Comparison of ENCODE assay signal across 11 cellular contexts in genomic region chr2:20597868-20598183, GRCh38. TPM values are rescaled to one million over a fixed set of nuclear protein-coding genes. Genes with fewer than 3 reads are reported as not detected.
DNase-seq lines count a peak whose midpoint lies in the region; ATAC-seq and TF ChIP-seq lines count a peak whose summit lies in the region.
"Had no signal": no experiment of that assay in that cellular context is flagged by ENCODE, and none has a peak within 500 bp of the region (broad histone marks: within the 10 kb centered on the region; RNA-seq: fewer than 3 reads in every experiment).

No MANE protein-coding gene starts in this region.

- DNase-seq in adrenal gland (peak in 4 of 7 donors; percentile 4 to 50 (median 14)), glutamatergic neuron (peak; percentile 3), thyroid gland (no peak), NCI-H1048 (lab: John Stamatoyannopoulos, UW) (no peak), amniotic stem cell (lab: John Stamatoyannopoulos, UW) (no peak), progenitor cell of endocrine pancreas (ENCODE audit: low spot score, unreplicated experiment) (no peak)
- DNase-seq: activated CD4-positive, alpha-beta T cell treated with anti-CD3 and anti-CD28 coated beads, Interleukin-2, amount 50 U/mL, for 48 hours; activated naive CD4-positive, alpha-beta T cell treated with Interleukin-2 at 50 U/mL for 16 hours; NCI-H2029 had no signal

- WGBS in adrenal gland, 4 donors, result 83 to 98% (median 90%) methylated on average over 6 of the region's 6 CpGs
- 87 to 89% methylated on average over 6 of the region's 6 CpGs for WGBS in thyroid gland, 2 donors

- no peaks in the 10 kb centered on the region for H3K9me3 Mint-ChIP-seq in glutamatergic neuron (ENCODE audit: unreplicated experiment)
- no peaks in the 10 kb centered on the region for H3K9me3 Mint-ChIP-seq in nephron
- H3K9me3 Mint-ChIP-seq in progenitor cell of endocrine pancreas (ENCODE audit: low read depth), result peaks cover 3% of the 10 kb centered on the region

- no peak for ATAC-seq in HG02763 (IDR thresholded peaks at IDR 0.05; ENCODE audit: unreplicated experiment)

- H3K36me3 Mint-ChIP-seq in glutamatergic neuron (ENCODE audit: unreplicated experiment), result no peaks in the 10 kb centered on the region
- no peaks in the 10 kb centered on the region for H3K36me3 Mint-ChIP-seq in nephron (ENCODE audit: low read depth)
- no peaks in the 10 kb centered on the region for H3K36me3 Mint-ChIP-seq in progenitor cell of endocrine pancreas (ENCODE audit: insufficient read depth)

- no peak for TF ChIP-seq CTCF in adrenal gland (IDR thresholded peaks at IDR 0.05)
- no peak for TF ChIP-seq CTCF in glutamatergic neuron (IDR thresholded peaks at IDR 0.05; ENCODE audit: partially characterized antibody, unreplicated experiment)
- no peak for TF ChIP-seq CTCF in nephron (IDR thresholded peaks at IDR 0.05; ENCODE audit: unreplicated experiment in 3 of 3)
- no peak for TF ChIP-seq CTCF in thyroid gland (IDR thresholded peaks at IDR 0.05)
- TF ChIP-seq CTCF in progenitor cell of endocrine pancreas (IDR thresholded peaks at IDR 0.05; ENCODE audit: unreplicated experiment), result no peak

- TF ChIP-seq POLR2A in adrenal gland (IDR thresholded peaks at IDR 0.05), result no peak
- no peak for TF ChIP-seq POLR2A in thyroid gland (IDR thresholded peaks at IDR 0.05)

- H3K27me3 Mint-ChIP-seq in glutamatergic neuron (ENCODE audit: unreplicated experiment) (no peaks in the 10 kb centered on the region), nephron (ENCODE audit: low read depth) (peaks cover 10% of the 10 kb centered on the region), progenitor cell of endocrine pancreas (no peaks in the 10 kb centered on the region)

- H3K4me1 ChIP-seq in adrenal gland (replicated peaks in 1 of 2), result peaks cover 40 to 88% of the 10 kb centered on the region in 2 donors
- H3K4me1 ChIP-seq in thyroid gland, result peaks cover 11 to 73% of the 10 kb centered on the region in 2 donors

- H3K4me3 Mint-ChIP-seq in glutamatergic neuron (ENCODE audit: unreplicated experiment) (peak overlapping the region; percentile 6), nephron (no peak overlapping the region), progenitor cell of endocrine pancreas (ENCODE audit: low read depth) (no peak overlapping the region)

- H3K4me3 ChIP-seq in adrenal gland (no peak overlapping the region), thyroid gland (replicated peaks in 1 of 3) (no peak overlapping the region)

- H3K4me1 Mint-ChIP-seq in glutamatergic neuron (ENCODE audit: low read depth, unreplicated experiment), result peaks cover 25% of the 10 kb centered on the region
- peaks cover 46% of the 10 kb centered on the region for H3K4me1 Mint-ChIP-seq in nephron
- peaks cover 16% of the 10 kb centered on the region for H3K4me1 Mint-ChIP-seq in progenitor cell of endocrine pancreas (ENCODE audit: low read depth)

- no peak overlapping the region for H3K27ac Mint-ChIP-seq in glutamatergic neuron (ENCODE audit: unreplicated experiment)
- H3K27ac Mint-ChIP-seq in nephron, result peak overlapping the region; percentile 81 to 89 (median 82)
- no peak overlapping the region for H3K27ac Mint-ChIP-seq in progenitor cell of endocrine pancreas

- H3K36me3 ChIP-seq in adrenal gland (replicated peaks in 1 of 2), result no peaks in the 10 kb centered on the region
- H3K36me3 ChIP-seq in thyroid gland, result no peaks in the 10 kb centered on the region

- intact Hi-C loops in adrenal gland (cut with DNase I) (loop anchor here in 1 of 2 donors (2.0 kb wide), 1 partner anchor 19 kb away; no protein-coding TSS in a partner anchor), thyroid gland (cut with DNase I) (no loop called here)

- H3K9me3 ChIP-seq in adrenal gland (replicated peaks in 1 of 3), result no peaks in the 10 kb centered on the region
- no peaks in the 10 kb centered on the region for H3K9me3 ChIP-seq in thyroid gland

- H3K27me3 ChIP-seq in adrenal gland (no peaks in the 10 kb centered on the region), thyroid gland (no peaks in the 10 kb centered on the region)

- H3K27ac ChIP-seq in adrenal gland, result peak overlapping the region; percentile 32 to 87 (median 83)
- H3K27ac ChIP-seq in thyroid gland, result peak overlapping the region; percentile 60 to 75 (median 61)

RNA-seq across cellular contexts. Expression of gene HS1BP3, which starts 53.1 kb away (rescaled TPM):
- total RNA-seq in adrenal gland (10 to 100 TPM; 33.0 to 50.1 (median 42.9) TPM), glutamatergic neuron (ENCODE audit: unreplicated experiment) (23.8 TPM), thyroid gland (10 to 100 TPM; 30.8 to 42.7 (median 41.7) TPM), progenitor cell of endocrine pancreas (15.9 and 16.5 TPM in 2 replicates)
- 10 to 100 TPM; 23.7 to 44.2 (median 29.2) TPM for polyA plus RNA-seq in adrenal gland

Comparison
In these comparisons a context has a peak if more than half of its experiments do, and no peak if none do; other contexts are left out.
1. DNase-seq: peak in adrenal gland (4 of 7) and glutamatergic neuron (single experiment); none in thyroid gland (0 of 2), NCI-H1048 (single experiment), amniotic stem cell (single experiment) and progenitor cell of endocrine pancreas (single experiment).
2. H3K27ac Mint-ChIP-seq: peak in nephron (3 of 3); none in glutamatergic neuron (single experiment) and progenitor cell of endocrine pancreas (single experiment).